In the genomic region with DNA sequence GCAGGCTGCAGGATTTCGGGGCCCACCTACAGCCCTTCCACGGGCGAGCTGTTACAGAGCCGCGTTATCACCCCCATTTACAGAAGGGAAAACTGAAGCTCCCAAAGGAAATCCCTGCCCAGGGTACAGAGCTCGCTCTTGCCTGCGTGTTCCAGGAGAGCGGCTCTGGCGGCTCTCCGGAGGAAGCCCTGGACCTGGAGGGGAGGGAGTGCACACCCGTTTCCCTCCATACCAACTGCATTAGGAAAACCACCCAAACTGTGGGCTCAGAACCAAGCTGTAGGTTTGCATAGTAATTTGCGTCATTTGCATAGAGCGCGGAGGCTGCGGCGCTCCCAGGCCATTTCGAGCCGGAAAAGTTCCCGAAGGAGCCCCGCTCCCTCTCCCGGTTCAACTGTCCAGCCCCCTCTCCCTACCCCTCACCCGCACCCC, we compare ENCODE assay signal across 8 cellular contexts. TPM values are rescaled to one million over a fixed set of nuclear protein-coding genes. Genes with fewer than 3 reads are reported as not detected.
A peak's percentile ranks its signal among the peaks of the same experiment; 100 is the strongest.
DNase-seq lines count a peak whose midpoint lies in the region; ATAC-seq, FAIRE-seq and TF ChIP-seq lines count a peak whose summit lies in the region.

No MANE protein-coding gene starts in this region.

- H3K27ac Mint-ChIP-seq in osteocyte (ENCODE audit: unreplicated experiment): peak overlapping the region; percentile 71

- no peaks in the 10 kb centered on the region for H3K36me3 Mint-ChIP-seq in osteocyte (ENCODE audit: unreplicated experiment)

- H3K4me1 Mint-ChIP-seq in osteocyte (ENCODE audit: unreplicated experiment): peaks cover 7% of the 10 kb centered on the region

- H3K27me3 ChIP-seq in BJ (ENCODE audit: control insufficient read depth, insufficient read depth, low read length): no peaks in the 10 kb centered on the region
- no peaks in the 10 kb centered on the region for H3K27me3 ChIP-seq in WERI-Rb-1 (ENCODE audit: insufficient read depth, low read depth, severe bottlenecking)

- H3K27me3 Mint-ChIP-seq in osteocyte (ENCODE audit: unreplicated experiment): no peaks in the 10 kb centered on the region

- POLR2A ChIA-PET in BJ (lab: Charles Lee): interaction anchor here (0.5 to 0.7 kb wide), 6 partner anchors 34 to 564 kb away, joined by 3 to 6 read pairs (median 4); a partner anchor contains a TSS

- ATAC-seq in GM19035 (IDR thresholded peaks at IDR 0.05; ENCODE audit: unreplicated experiment): peak; percentile 29

- DNase-seq in BJ (ENCODE audit: low read depth) (peak; percentile 28), HT-29 (ENCODE audit: low spot score) (peak; percentile 62), WERI-Rb-1 (peak; percentile 23), fibroblast of the conjunctiva (ENCODE audit: low read depth) (peak; percentile 69), osteocyte (ENCODE audit: extremely low spot score, unreplicated experiment) (no peak), GM12892 (ENCODE audit: insufficient read length) (no peak), cerebellum (ENCODE audit: low spot score) (no peak)

- H3K36me3 ChIP-seq in BJ (ENCODE audit: control insufficient read depth, insufficient read depth, low read length) (peaks cover 11% of the 10 kb centered on the region), WERI-Rb-1 (no peaks in the 10 kb centered on the region)

- FAIRE-seq in GM12892 (lab: Jason Lieb, UNC): no peak

- peak overlapping the region; percentile 82 for H3K4me3 Mint-ChIP-seq in osteocyte (ENCODE audit: unreplicated experiment)

- CTCF ChIA-PET in BJ (lab: Yijun Ruan, JAX): interaction anchor here (0.7 to 4.6 kb wide), 61 partner anchors 9 to 605 kb away, joined by 3 to 53 read pairs (median 5); a partner anchor contains a TSS

- TF ChIP-seq POLR2A in GM12892 (IDR thresholded peaks at IDR 0.05; ENCODE audit: low read depth, low read length): no peak

- H3K9me3 ChIP-seq in WERI-Rb-1 (ENCODE audit: severe bottlenecking): no peaks in the 10 kb centered on the region

- TF ChIP-seq CTCF in BJ (IDR thresholded peaks at IDR 0.05; ENCODE audit: insufficient read depth, low read depth, low read length) (no peak), WERI-Rb-1 (IDR thresholded peaks at IDR 0.05; ENCODE audit: low read depth, low read length) (no peak), osteocyte (IDR thresholded peaks at IDR 0.05) (no peak)

- H3K27ac ChIP-seq in WERI-Rb-1: peak overlapping the region; percentile 80

- no peaks in the 10 kb centered on the region for H3K9me3 Mint-ChIP-seq in osteocyte (ENCODE audit: unreplicated experiment)

- H3K4me3 ChIP-seq in BJ (ENCODE audit: low read depth, low read length) (peak overlapping the region; percentile 55), WERI-Rb-1 (ENCODE audit: low read depth, low read length) (peak overlapping the region; percentile 87)

RNA-seq across cellular contexts. Expression of a gene that starts 24.7 kb away (rescaled TPM):
- polyA plus RNA-seq in BJ (2011; rRNA removed): 6.4 and 9.2 TPM in 2 replicates
- polyA minus RNA-seq in BJ (2011; rRNA and poly(A)+ RNA removed): 6.2 and 7.2 TPM in 2 replicates
- total RNA-seq in HT-29 (2014; rRNA removed; shearing (Covaris generic)): 1.2 and 2.2 TPM in 2 replicates
- total RNA-seq in osteocyte: 8.2 and 8.4 TPM in 2 replicates
- 0.08 TPM for polyA plus RNA-seq in GM12892 (2012; ENCODE audit: missing spikeins)
- total RNA-seq in cerebellum: 34.0 TPM

RNA-seq across cellular contexts. Expression of a gene that starts 27.0 kb away (rescaled TPM):
- 92.8 and 169 TPM in 2 replicates for polyA plus RNA-seq in BJ (2011; rRNA removed)
- polyA minus RNA-seq in BJ (2011; rRNA and poly(A)+ RNA removed): 67.5 and 88.6 TPM in 2 replicates
- 0.10 and 0.20 TPM in 2 replicates for total RNA-seq in HT-29 (2014; rRNA removed; shearing (Covaris generic))
- total RNA-seq in osteocyte (0.44 and 0.67 TPM in 2 replicates), cerebellum (not detected)
- 0.47 TPM for polyA plus RNA-seq in GM12892 (2012; ENCODE audit: missing spikeins)

Comparison
In these comparisons a context has a peak if more than half of its experiments do, and no peak if none do; other contexts are left out.
1. DNase-seq: peak in BJ (single experiment), HT-29 (single experiment), WERI-Rb-1 (single experiment) and fibroblast of the conjunctiva (single experiment); none in osteocyte (single experiment), GM12892 (single experiment) and cerebellum (single experiment).